ENCODE assay signal across 9 cellular contexts in the genomic region with DNA sequence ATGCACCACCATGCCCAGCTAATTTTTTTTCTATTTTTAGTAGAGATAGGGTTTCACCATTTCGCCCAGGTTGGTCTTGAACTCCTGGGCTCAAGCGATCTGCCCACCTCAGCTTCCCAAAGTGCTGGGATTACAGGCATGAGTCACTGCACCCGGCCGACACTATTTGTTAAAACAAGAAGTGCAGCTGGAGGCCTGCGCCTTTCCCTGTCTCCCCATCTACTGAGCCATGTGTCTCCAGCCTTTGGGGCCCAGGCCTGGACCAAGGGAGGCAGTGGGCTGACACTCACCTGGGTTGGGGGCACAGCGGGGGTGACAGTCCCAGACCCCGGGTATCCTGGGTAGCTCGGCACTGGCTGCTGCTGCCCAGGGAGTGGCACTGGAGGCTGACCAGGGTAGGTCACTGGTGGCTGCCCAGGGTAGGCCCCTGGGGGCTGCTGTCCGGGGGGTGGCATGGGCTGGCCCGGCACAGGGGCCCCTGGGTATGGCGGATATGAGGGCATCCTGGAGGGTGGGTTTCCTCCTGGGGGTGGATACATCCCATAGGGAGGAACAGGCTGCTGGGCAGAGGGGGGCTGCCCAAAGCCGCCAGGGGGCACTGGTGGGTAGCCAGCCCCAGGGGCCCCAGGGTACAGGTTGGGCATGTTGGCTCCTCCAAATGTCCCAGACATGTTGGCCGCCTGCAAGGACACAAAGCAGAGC. TPM values are rescaled to one million over a fixed set of nuclear protein-coding genes. Genes with fewer than 3 reads are reported as not detected.
A peak's percentile ranks its signal among the peaks of the same experiment; 100 is the strongest.
DNase-seq lines count a peak whose midpoint lies in the region; ATAC-seq, FAIRE-seq and TF ChIP-seq lines count a peak whose summit lies in the region.
"Had no signal": no experiment of that assay in that cellular context is flagged by ENCODE, and none has a peak within 500 bp of the region (broad histone marks: within the 10 kb centered on the region; RNA-seq: fewer than 3 reads in every experiment).

No MANE protein-coding gene starts in this region.

- TF ChIP-seq CTCF in BJ (IDR thresholded peaks at IDR 0.05; ENCODE audit: insufficient read depth, low read depth, low read length) (peak; percentile 20; the same call in 1 of the 2 replicates), GM20000 (IDR thresholded peaks at IDR 0.05; ENCODE audit: extremely low read depth, missing control alignments) (peak; percentile 39), keratinocyte (optimal IDR thresholded peaks at IDR 0.05 in 1 of 3, IDR thresholded peaks at IDR 0.05 in 1 of 3, conservative IDR thresholded peaks at IDR 0.05 in 1 of 3; ENCODE audit: extremely low read depth in 1 of 3, insufficient read depth in 2 of 3, low read length in 3 of 3) (peak in 2 of 3 experiments; percentile 31 to 34)

- no peaks in the 10 kb centered on the region for H3K9me3 ChIP-seq in keratinocyte (ENCODE audit: control insufficient read depth, low read depth, low read length)

- no peak overlapping the region for H3K9ac ChIP-seq in keratinocyte (ENCODE audit: control insufficient read depth, extremely low read depth, insufficient read depth, low read length)

- peaks cover 49% of the 10 kb centered on the region for H3K4me1 ChIP-seq in keratinocyte (ENCODE audit: control insufficient read depth, extremely low read depth, insufficient read depth, low read length)

- H3K4me1 Mint-ChIP-seq in activated CD4-positive, alpha-beta memory T cell treated with anti-CD3 and anti-CD28 coated beads for 36 hours (ENCODE audit: low read depth) = peaks cover 11% of the 10 kb centered on the region

- H3K27me3 Mint-ChIP-seq in activated CD4-positive, alpha-beta memory T cell treated with anti-CD3 and anti-CD28 coated beads for 36 hours = no peaks in the 10 kb centered on the region

- no peak overlapping the region for H3K27ac Mint-ChIP-seq in activated CD4-positive, alpha-beta memory T cell treated with anti-CD3 and anti-CD28 coated beads for 36 hours

- CTCF ChIA-PET in BJ (lab: Yijun Ruan, JAX) = interaction anchor here (0.5 to 1.5 kb wide), 3 partner anchors 10 to 52 kb away, joined by 3 to 5 read pairs (median 4); no protein-coding TSS in a partner anchor
- CTCF ChIA-PET in activated CD4-positive, alpha-beta memory T cell treated with anti-CD3 and anti-CD28 coated beads for 36 hours (lab: Charles Lee) = interaction anchor here (1.0 to 1.3 kb wide), 3 partner anchors 9 to 25 kb away, joined by 3 to 4 read pairs (median 4); no protein-coding TSS in a partner anchor

- peaks cover 2% of the 10 kb centered on the region for H3K79me2 ChIP-seq in keratinocyte (ENCODE audit: control insufficient read depth, insufficient read depth, low read length)

- peaks cover 31% of the 10 kb centered on the region for H3K36me3 Mint-ChIP-seq in activated CD4-positive, alpha-beta memory T cell treated with anti-CD3 and anti-CD28 coated beads for 36 hours

- no peak overlapping the region for H3K4me2 ChIP-seq in keratinocyte (ENCODE audit: control insufficient read depth, extremely low read depth, insufficient read depth, low read depth, low read length)

- FAIRE-seq in keratinocyte (lab: Jason Lieb, UNC) = no peak

- H3K36me3 ChIP-seq in BJ (ENCODE audit: control insufficient read depth, insufficient read depth, low read length) (peaks cover 56% of the 10 kb centered on the region), keratinocyte (ENCODE audit: control insufficient read depth in 2 of 2, extremely low read depth in 1 of 2, insufficient read depth in 2 of 2, low read length in 2 of 2) (peaks cover 15 to 16% of the 10 kb centered on the region in 2 experiments)

- H3K27ac ChIP-seq in keratinocyte (ENCODE audit: control insufficient read depth, insufficient read depth, low read length) = no peak overlapping the region

- H2AFZ ChIP-seq in keratinocyte (ENCODE audit: control insufficient read depth, low read length) = no peak overlapping the region

- no peak overlapping the region for H3K4me3 Mint-ChIP-seq in activated CD4-positive, alpha-beta memory T cell treated with anti-CD3 and anti-CD28 coated beads for 36 hours

- no peaks in the 10 kb centered on the region for H3K9me3 Mint-ChIP-seq in activated CD4-positive, alpha-beta memory T cell treated with anti-CD3 and anti-CD28 coated beads for 36 hours

- POLR2A ChIA-PET in BJ (lab: Charles Lee) = no interaction called here
- POLR2A ChIA-PET in activated CD4-positive, alpha-beta memory T cell treated with anti-CD3 and anti-CD28 coated beads for 36 hours (lab: Charles Lee) = interaction anchor here (0.8 kb wide), 1 partner anchor 19 kb away, joined by 3 read pairs; no protein-coding TSS in a partner anchor

- peaks cover 6% of the 10 kb centered on the region for H4K20me1 ChIP-seq in keratinocyte (ENCODE audit: control insufficient read depth, extremely low read depth, insufficient read depth, low read length)

- intact Hi-C loops in activated CD4-positive, alpha-beta memory T cell treated with anti-CD3 and anti-CD28 coated beads for 36 hours (cut with micrococcal nuclease) = no loop called here

- ATAC-seq in HG03342 (IDR thresholded peaks at IDR 0.05; ENCODE audit: unreplicated experiment) = no peak
- no peak for ATAC-seq in GM19463 (IDR thresholded peaks at IDR 0.05; ENCODE audit: unreplicated experiment)
- no peak for ATAC-seq in GM18858 (IDR thresholded peaks at IDR 0.05; ENCODE audit: unreplicated experiment)

- H3K9me1 ChIP-seq in keratinocyte (ENCODE audit: control insufficient read depth, extremely low read depth, insufficient read depth, low read length) = no peaks in the 10 kb centered on the region

- DNase-seq in BJ (ENCODE audit: low read depth) (no peak), GM20000 (ENCODE audit: low spot score) (peak; percentile 63), keratinocyte (ENCODE audit: low read depth, low spot score) (no peak), NCI-H2107 (lab: John Stamatoyannopoulos, UW) (no peak)
- peak; percentile 33 for DNase-seq in activated CD4-positive, alpha-beta memory T cell treated with anti-CD3 and anti-CD28 coated beads for 36 hours

- dilution Hi-C loops in keratinocyte (cut with MboI; ENCODE audit: extremely low pct_ligation_motif_present, low sequenced_read_pairs) = no loop called here

- no peak overlapping the region for H3K4me3 ChIP-seq in BJ (ENCODE audit: low read depth, low read length)
- H3K4me3 ChIP-seq in keratinocyte (ENCODE audit: control insufficient read depth in 2 of 3, extremely low read depth in 1 of 3, insufficient read depth in 2 of 3, low read depth in 1 of 3, low read length in 3 of 3) = no peak overlapping the region

- H3K27me3 ChIP-seq in BJ (ENCODE audit: control insufficient read depth, insufficient read depth, low read length) = no peaks in the 10 kb centered on the region
- no peaks in the 10 kb centered on the region for H3K27me3 ChIP-seq in keratinocyte (ENCODE audit: control insufficient read depth, extremely low read depth, insufficient read depth, low read length)

RNA-seq across cellular contexts. Expression of a gene that starts 36.3 kb away (rescaled TPM):
- polyA plus RNA-seq in BJ (2011; rRNA removed) = 16.3 and 19.3 TPM in 2 replicates
- polyA minus RNA-seq in BJ (2011; rRNA and poly(A)+ RNA removed) = 2.7 and 4.3 TPM in 2 replicates
- not detected for total RNA-seq in activated CD4-positive, alpha-beta memory T cell treated with anti-CD3 and anti-CD28 coated beads for 36 hours
- polyA plus RNA-seq in keratinocyte = 0.39 to 0.70 TPM in 2 of 3 replicates, not detected in the other
- polyA plus RNA-seq in keratinocyte (2011; ENCODE audit: low read depth) = not detected
- 0.18 and 0.68 TPM in 2 replicates for polyA plus RNA-seq in keratinocyte (2011; cell fraction: cytosol; rRNA removed)
- not detected in 2 replicates for polyA plus RNA-seq in keratinocyte (2011; cell fraction: nucleus; rRNA removed)
- polyA plus RNA-seq in keratinocyte (2012; ENCODE audit: low replicate concordance) = 0.21 and 1.5 TPM in 2 replicates
- polyA minus RNA-seq in keratinocyte = not detected in 3 replicates
- not detected for polyA minus RNA-seq in keratinocyte (2011; cell fraction: cytosol; rRNA and poly(A)+ RNA removed)
- polyA minus RNA-seq in keratinocyte (2011; cell fraction: nucleus; rRNA and poly(A)+ RNA removed) = not detected in 2 replicates
- total RNA-seq: T-helper 1 cell treated with Interleukin-12 subunit alpha and Interleukin-12 subunit beta and Interleukin-4 antibody, amounts not matched to agents 30 ng/mL and 1 ng/mL, for 36 hours had no signal

RNA-seq across cellular contexts. Expression of a gene that starts 36.5 kb away (rescaled TPM):
- 210 and 239 TPM in 2 replicates for polyA plus RNA-seq in BJ (2011; rRNA removed)
- 122 and 139 TPM in 2 replicates for polyA minus RNA-seq in BJ (2011; rRNA and poly(A)+ RNA removed)
- 100 to 1,000 TPM; 237 to 242 TPM for total RNA-seq in activated CD4-positive, alpha-beta memory T cell treated with anti-CD3 and anti-CD28 coated beads for 36 hours
- polyA plus RNA-seq in keratinocyte = 69.7 to 97.9 TPM (median 93.9 TPM) in 3 replicates
- polyA plus RNA-seq in keratinocyte (2011; ENCODE audit: low read depth) = 91.9 TPM
- 74.0 and 78.2 TPM in 2 replicates for polyA plus RNA-seq in keratinocyte (2011; cell fraction: cytosol; rRNA removed)
- polyA plus RNA-seq in keratinocyte (2011; cell fraction: nucleus; rRNA removed) = 57.5 and 68.2 TPM in 2 replicates
- polyA plus RNA-seq in keratinocyte (2012; ENCODE audit: low replicate concordance) = 208 and 241 TPM in 2 replicates
- polyA minus RNA-seq in keratinocyte = 70.1 to 90.2 TPM (median 79.3 TPM) in 3 replicates
- 112 TPM for polyA minus RNA-seq in keratinocyte (2011; cell fraction: cytosol; rRNA and poly(A)+ RNA removed)
- polyA minus RNA-seq in keratinocyte (2011; cell fraction: nucleus; rRNA and poly(A)+ RNA removed) = 30.8 and 36.9 TPM in 2 replicates

Comparison
In these comparisons a context has a peak if more than half of its experiments do, and no peak if none do; other contexts are left out.
1. DNase-seq: peak in GM20000 (single experiment) and activated CD4-positive, alpha-beta memory T cell treated with anti-CD3 and anti-CD28 coated beads for 36 hours (single experiment); none in BJ (single experiment), keratinocyte (single experiment) and NCI-H2107 (single experiment).
2. Peak in every context shown above with its lines, with median percentiles within 50 percentile points of each other: CTCF ChIP-seq.